1 cellular context compared by ENCODE assay signal in genomic region chr2:195660265-195660890, GRCh38.
TF ChIP-seq lines count a peak whose summit lies in the region.

No MANE protein-coding gene starts in this region.

TF ChIP-seq in WTC11, 78 proteins besides CTCF, POLR2A, EP300 and RAD21 (continued from another document):
- no peak for TF ChIP-seq PRDM15 (CRISPR knock-in tag; IDR thresholded peaks at IDR 0.05)
- TF ChIP-seq MLX (CRISPR knock-in tag; IDR thresholded peaks at IDR 0.05) = no peak
TF ChIP-seq in WTC11: peak in this region for 0.
